Comparison of ENCODE assay signal across 9 cellular contexts in genomic region chr13:98504371-98504963, GRCh38.
DNase-seq lines count a peak whose midpoint lies in the region; ATAC-seq and TF ChIP-seq lines count a peak whose summit lies in the region.
"Had no signal": no experiment of that assay in that cellular context is flagged by ENCODE, and none has a peak within 500 bp of the region (broad histone marks: within the 10 kb centered on the region; RNA-seq: fewer than 3 reads in every experiment).

No MANE protein-coding gene starts in this region.

- CTCF ChIA-PET in CD8-positive, alpha-beta T cell (lab: Charles Lee), result interaction anchor here (0.9 to 1.7 kb wide), 3 partner anchors 59 to 149 kb away, joined by 4 to 7 read pairs (median 5); no protein-coding TSS in a partner anchor

- no peak overlapping the region for H2AFZ ChIP-seq in fibroblast of lung (ENCODE audit: low read length)

- no peak for TF ChIP-seq CTCF in CD8-positive, alpha-beta T cell (IDR thresholded peaks at IDR 0.05)
- no peak for TF ChIP-seq CTCF in fibroblast of lung (conservative IDR thresholded peaks at IDR 0.05 in 1 of 2, IDR thresholded peaks at IDR 0.05 in 1 of 2; ENCODE audit: low read depth in 1 of 2, low read length in 2 of 2)
- no peak for TF ChIP-seq CTCF in upper lobe of left lung (IDR thresholded peaks at IDR 0.05)

- H3K27ac Mint-ChIP-seq in CD8-positive, alpha-beta T cell, result peak overlapping the region; percentile 15

- no peaks in the 10 kb centered on the region for H3K9me3 ChIP-seq in CD8-positive, alpha-beta T cell (ENCODE audit: low read length)
- H3K9me3 ChIP-seq in fibroblast of lung (ENCODE audit: control insufficient read depth, insufficient read depth, low read depth, low read length) (no peaks in the 10 kb centered on the region), upper lobe of left lung (no peaks in the 10 kb centered on the region)

- H3K4me1 ChIP-seq in CD8-positive, alpha-beta T cell (ENCODE audit: insufficient read depth, low read length), result peaks cover 30% of the 10 kb centered on the region
- peaks cover 30% of the 10 kb centered on the region for H3K4me1 ChIP-seq in fibroblast of lung (ENCODE audit: control insufficient read depth, extremely low read depth, insufficient read depth, low read length)
- H3K4me1 ChIP-seq in upper lobe of left lung, result peaks cover 69 to 74% (median 72%) of the 10 kb centered on the region in 4 donors

- no peaks in the 10 kb centered on the region for H3K27me3 Mint-ChIP-seq in CD8-positive, alpha-beta T cell (ENCODE audit: low read depth)

- 73 to 83% methylated on average over 11 to 12 of the region's 12 CpGs for WGBS in upper lobe of left lung, 2 donors

- H3K27ac ChIP-seq in CD8-positive, alpha-beta T cell (ENCODE audit: low read depth, low read length), result no peak overlapping the region
- H3K27ac ChIP-seq in fibroblast of lung (ENCODE audit: insufficient read depth, low read length), result no peak overlapping the region
- peak overlapping the region in 1 of 4 donors; percentile 24 for H3K27ac ChIP-seq in upper lobe of left lung

- H4K20me1 ChIP-seq in fibroblast of lung (ENCODE audit: control insufficient read depth, extremely low read depth, insufficient read depth, low read length), result no peaks in the 10 kb centered on the region

- H3K4me2 ChIP-seq in fibroblast of lung (ENCODE audit: extremely low read depth, insufficient read depth, low read length), result peak overlapping the region; percentile 80

- DNase-seq in CD8-positive, alpha-beta T cell, result peak in 1 of 7 experiments; percentile 50
- no peak for DNase-seq in fibroblast of lung (ENCODE audit: low read depth in 2 of 2)
- DNase-seq in upper lobe of left lung, result no peak
- no peak for DNase-seq in A172 (ENCODE audit: low spot score)
- DNase-seq in dermis blood vessel endothelial cell, result no peak
- no peak for DNase-seq in NCI-H2196 treated with DMSO at 0.1 percent for 48 hours (lab: John Stamatoyannopoulos, UW; ENCODE audit: unreplicated experiment)
- DNase-seq: NCI-H1436 treated with DMSO at 0.1 percent for 48 hours had no signal

- ATAC-seq in CD8-positive, alpha-beta T cell, result peak; percentile 85
- ATAC-seq in GM19395 (IDR thresholded peaks at IDR 0.05; ENCODE audit: unreplicated experiment) (peak; percentile 55), HG03196 (IDR thresholded peaks at IDR 0.05; ENCODE audit: unreplicated experiment) (peak; percentile 52), upper lobe of left lung (ENCODE audit: low FRiP score in 2 of 2) (no peak)

- no peak for TF ChIP-seq POLR2A in upper lobe of left lung (IDR thresholded peaks at IDR 0.05)

- H3K36me3 Mint-ChIP-seq in CD8-positive, alpha-beta T cell, result peaks cover 46% of the 10 kb centered on the region

- peak overlapping the region; percentile 13 for H3K4me3 Mint-ChIP-seq in CD8-positive, alpha-beta T cell

- POLR2A ChIA-PET in CD8-positive, alpha-beta T cell (lab: Charles Lee), result interaction anchor here (0.5 to 1.4 kb wide), 3 partner anchors 9 to 1586 kb away, joined by 3 to 4 read pairs (median 3); no protein-coding TSS in a partner anchor

- H3K9ac ChIP-seq in fibroblast of lung (ENCODE audit: insufficient read depth, low read length), result no peak overlapping the region

- H3K27me3 ChIP-seq in CD8-positive, alpha-beta T cell (ENCODE audit: insufficient read depth, low read length), result no peaks in the 10 kb centered on the region
- H3K27me3 ChIP-seq in fibroblast of lung (ENCODE audit: control insufficient read depth, insufficient read depth, low read length) (no peaks in the 10 kb centered on the region), upper lobe of left lung (no peaks in the 10 kb centered on the region)

- no peak overlapping the region for H3K4me3 ChIP-seq in CD8-positive, alpha-beta T cell (ENCODE audit: low read depth, low read length)
- H3K4me3 ChIP-seq in fibroblast of lung (replicated peaks in 1 of 4; ENCODE audit: control extremely low read depth in 1 of 4, insufficient read depth in 1 of 4, low read depth in 3 of 4, low read length in 4 of 4), result no peak overlapping the region
- H3K4me3 ChIP-seq in upper lobe of left lung, result no peak overlapping the region

- intact Hi-C loops in CD8-positive, alpha-beta T cell (cut with DNase I, micrococcal nuclease), result loop anchor here in 1 of 2 experiments (2.0 kb wide), 1 partner anchor 26 kb away; no protein-coding TSS in a partner anchor

- H3K4me1 Mint-ChIP-seq in CD8-positive, alpha-beta T cell (ENCODE audit: low read depth), result peaks cover 93% of the 10 kb centered on the region

- H3K9me3 Mint-ChIP-seq in CD8-positive, alpha-beta T cell, result no peaks in the 10 kb centered on the region

- no peaks in the 10 kb centered on the region for H3K36me3 ChIP-seq in CD8-positive, alpha-beta T cell (ENCODE audit: insufficient read depth, low read length)
- H3K36me3 ChIP-seq in fibroblast of lung (ENCODE audit: control insufficient read depth, insufficient read depth, low read length) (no peaks in the 10 kb centered on the region), upper lobe of left lung (peaks cover 0 to 2% (median under 1%) of the 10 kb centered on the region in 4 donors)

- H3K79me2 ChIP-seq in fibroblast of lung (ENCODE audit: control insufficient read depth, insufficient read depth, low read length), result peaks cover 75% of the 10 kb centered on the region

- no peak for TF ChIP-seq EP300 in upper lobe of left lung (IDR thresholded peaks at IDR 0.05)

Comparison
In these comparisons a context has a peak if more than half of its experiments do, and no peak if none do; other contexts are left out.
1. ATAC-seq: peak in CD8-positive, alpha-beta T cell (single experiment), GM19395 (single experiment) and HG03196 (single experiment); none in upper lobe of left lung (0 of 2).